ENCODE assay signal across 6 cellular contexts in genomic region chr1:246122071-246122470, GRCh38.
"Had no signal": no experiment of that assay in that cellular context is flagged by ENCODE, and none has a peak within 500 bp of the region (broad histone marks: within the 10 kb centered on the region; RNA-seq: fewer than 3 reads in every experiment).

No MANE protein-coding gene starts in this region.

- H2AFZ ChIP-seq: GM23248 had no signal

- H3K4me3 Mint-ChIP-seq: H9 had no signal

- H3K9ac ChIP-seq: GM23248 had no signal

- H3K4me3 ChIP-seq: GM23248, K562 had no signal

- H3K27ac Mint-ChIP-seq: H9 had no signal

- H3K27ac ChIP-seq: GM23248 had no signal

- FAIRE-seq: HTR-8/SVneo, K562 had no signal

- ATAC-seq: K562 had no signal

- DNase-seq: GM23248, GOT3, H9, KG1 had no signal

- H3K9me3 Mint-ChIP-seq: H9 had no signal
